8 cellular contexts compared by ENCODE assay signal in the genomic region with DNA sequence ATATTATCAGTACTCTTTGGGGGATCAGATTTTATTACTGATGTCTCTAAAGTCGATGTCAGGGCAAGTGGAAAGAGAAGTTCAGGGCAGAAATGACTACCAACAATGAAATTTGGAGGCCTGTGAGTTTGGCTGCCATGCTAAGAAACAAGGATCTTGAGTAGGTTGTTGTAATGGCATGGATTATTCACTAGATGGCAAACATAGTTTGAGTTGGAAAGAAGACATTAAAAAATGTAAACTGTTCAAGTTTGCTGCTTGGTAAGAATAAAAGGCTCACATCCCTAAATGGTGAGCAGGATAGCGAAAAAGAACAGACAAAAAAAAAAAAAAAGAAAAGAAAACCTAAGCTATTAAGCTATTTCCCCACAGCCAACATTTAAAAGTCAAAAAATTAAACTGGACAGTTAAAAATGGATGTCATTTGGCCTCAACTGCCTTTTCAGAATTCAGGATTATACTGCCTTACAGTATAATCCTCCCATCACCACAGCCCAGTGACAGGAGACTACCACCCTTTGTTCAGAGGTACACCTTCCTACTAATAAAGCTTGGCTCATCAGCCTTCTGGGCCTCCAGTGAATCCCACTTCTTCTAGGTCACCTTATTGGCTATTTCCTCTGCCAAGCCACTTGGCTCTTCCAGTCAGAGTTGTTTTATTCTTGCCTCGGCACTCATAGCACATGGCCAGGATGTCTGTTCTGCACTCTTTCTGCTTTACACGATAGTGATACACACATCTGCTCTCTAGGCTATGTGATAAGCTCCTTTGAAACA.
DNase-seq lines count a peak whose midpoint lies in the region; ATAC-seq and TF ChIP-seq lines count a peak whose summit lies in the region.

No MANE protein-coding gene starts in this region.

- RAD21 ChIA-PET in HCT116 (lab: Charles Lee; ENCODE audit: low non-redundant PET in 1 of 2, low total read pairs in 2 of 2, uncharacterized antibody in 2 of 2, unreplicated experiment in 2 of 2), result no interaction called here

- H3K9me3 ChIP-seq in HCT116 (ENCODE audit: control insufficient read depth in 1 of 2, insufficient read depth in 1 of 2, low read depth in 1 of 2, low read length in 2 of 2) (no peaks in the 10 kb centered on the region), colonic mucosa (no peaks in the 10 kb centered on the region), lower lobe of right lung (no peaks in the 10 kb centered on the region)

- H3K27ac ChIP-seq in HCT116 (ENCODE audit: low read depth, low read length), result no peak overlapping the region
- no peak overlapping the region for H3K27ac ChIP-seq in colonic mucosa
- no peak overlapping the region for H3K27ac ChIP-seq in lower lobe of right lung

- H3K4me1 ChIP-seq in HCT116 (ENCODE audit: control insufficient read depth in 1 of 2, insufficient read depth in 2 of 2, low read length in 2 of 2) (no peaks in the 10 kb centered on the region), colonic mucosa (no peaks in the 10 kb centered on the region), lower lobe of right lung (peaks cover 5% of the 10 kb centered on the region)

- TF ChIP-seq CTCF in HCT116 (IDR thresholded peaks at IDR 0.05 in 2 of 3, conservative IDR thresholded peaks at IDR 0.05 in 1 of 3; ENCODE audit: borderline replicate concordance in 1 of 3, insufficient read depth in 1 of 3, low read depth in 2 of 3, low read length in 2 of 3), result peak; percentile 45 to 69 (median 58)
- peak; percentile 54 for TF ChIP-seq CTCF in colonic mucosa (IDR thresholded peaks at IDR 0.05)
- TF ChIP-seq CTCF in lower lobe of right lung (IDR thresholded peaks at IDR 0.05), result peak; percentile 61

- TF ChIP-seq POLR2A in HCT116 (IDR thresholded peaks at IDR 0.05; ENCODE audit: borderline replicate concordance, extremely low read depth, insufficient read depth, insufficient read length), result no peak

- no peaks in the 10 kb centered on the region for H4K20me1 ChIP-seq in HCT116 (ENCODE audit: insufficient read depth)

- ATAC-seq in HCT116, result peak; percentile 49; the same call in 1 of the 2 replicates
- peak; percentile 50 for ATAC-seq in lower lobe of right lung
- no peak for ATAC-seq in HG03565 (IDR thresholded peaks at IDR 0.05; ENCODE audit: unreplicated experiment)
- ATAC-seq in HG03469 (IDR thresholded peaks at IDR 0.05; ENCODE audit: unreplicated experiment), result no peak

- H3K9ac ChIP-seq in HCT116 (ENCODE audit: low read length) (no peak overlapping the region), colonic mucosa (ENCODE audit: low read depth in 2 of 2, low read length in 2 of 2) (no peak overlapping the region)

- H3K27me3 ChIP-seq in HCT116 (ENCODE audit: insufficient read depth, low read length), result no peaks in the 10 kb centered on the region
- H3K27me3 ChIP-seq in colonic mucosa, result no peaks in the 10 kb centered on the region
- H3K27me3 ChIP-seq in lower lobe of right lung (ENCODE audit: low read depth), result no peaks in the 10 kb centered on the region

- DNase-seq in D341Med (ENCODE audit: low spot score) (peak; percentile 43), HCT116 (ENCODE audit: low read depth, low spot score) (peak; percentile 36), NCI-H82 treated with DMSO at 0.1 percent for 48 hours (lab: John Stamatoyannopoulos, UW; ENCODE audit: unreplicated experiment) (peak; percentile 11), colonic mucosa (no peak), lower lobe of right lung (no peak)
- DNase-seq in activated CD4-positive, alpha-beta T cell treated with anti-CD3 and anti-CD28 coated beads for 48 hours, result no peak

- H3K9me2 ChIP-seq in HCT116 (ENCODE audit: insufficient read depth), result no peaks in the 10 kb centered on the region

- H3K79me2 ChIP-seq in HCT116 (ENCODE audit: insufficient read depth, low read length), result no peaks in the 10 kb centered on the region

- CTCF ChIA-PET in HCT116 (lab: Charles Lee), result interaction anchor here (4.2 kb wide), 1 partner anchor 125 kb away, joined by 23 read pairs; no protein-coding TSS in a partner anchor

- BruUV-seq in HCT116 (replicated peaks; lab: Mats Ljungman, UMichigan), result no TSS peak

- TF ChIP-seq RAD21 in HCT116 (IDR thresholded peaks at IDR 0.05; ENCODE audit: low read depth), result peak; percentile 79

- no peak overlapping the region for H2AFZ ChIP-seq in HCT116 (ENCODE audit: low read depth, low read length, poor library complexity, severe bottlenecking)

- no peaks in the 10 kb centered on the region for H3K36me3 ChIP-seq in HCT116 (ENCODE audit: control insufficient read depth in 1 of 2, insufficient read depth in 2 of 2, low read length in 2 of 2)
- no peaks in the 10 kb centered on the region for H3K36me3 ChIP-seq in colonic mucosa
- H3K36me3 ChIP-seq in lower lobe of right lung, result no peaks in the 10 kb centered on the region

- H3K4me3 ChIP-seq in HCT116 (replicated peaks in 1 of 2; ENCODE audit: low read depth in 1 of 2, low read length in 2 of 2) (no peak overlapping the region), colonic mucosa (no peak overlapping the region), lower lobe of right lung (no peak overlapping the region)

- H3K4me2 ChIP-seq in HCT116 (ENCODE audit: low read length), result no peak overlapping the region

- POLR2A ChIA-PET in HCT116 (lab: Charles Lee), result no interaction called here

- intact Hi-C loops in HCT116 (cut with micrococcal nuclease) (loop anchor here (1.0 to 10.0 kb wide), 6 partner anchors 126 to 1018 kb away; no protein-coding TSS in a partner anchor), colonic mucosa (cut with DNase I) (loop anchor here (5.0 to 10.0 kb wide), 4 partner anchors 126 to 828 kb away; no protein-coding TSS in a partner anchor), lower lobe of right lung (cut with DNase I) (no loop called here)

TF ChIP-seq in HCT116, 20 proteins besides CTCF, POLR2A, EP300 and RAD21:
- no peak for TF ChIP-seq CBX3 (IDR thresholded peaks at IDR 0.05; ENCODE audit: low read depth)
- no peak for TF ChIP-seq FOSL1 (IDR thresholded peaks at IDR 0.05; ENCODE audit: low read depth)
- TF ChIP-seq, protein P1, sequence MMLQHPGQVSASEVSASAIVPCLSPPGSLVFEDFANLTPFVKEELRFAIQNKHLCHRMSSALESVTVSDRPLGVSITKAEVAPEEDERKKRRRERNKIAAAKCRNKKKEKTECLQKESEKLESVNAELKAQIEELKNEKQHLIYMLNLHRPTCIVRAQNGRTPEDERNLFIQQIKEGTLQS (IDR thresholded peaks at IDR 0.05), result no peak
- TF ChIP-seq SRF (IDR thresholded peaks at IDR 0.05; ENCODE audit: low read depth), result no peak
- TF ChIP-seq ZNF274 (IDR thresholded peaks at IDR 0.05; ENCODE audit: low read depth, low read length), result no peak
- TF ChIP-seq, protein P2, sequence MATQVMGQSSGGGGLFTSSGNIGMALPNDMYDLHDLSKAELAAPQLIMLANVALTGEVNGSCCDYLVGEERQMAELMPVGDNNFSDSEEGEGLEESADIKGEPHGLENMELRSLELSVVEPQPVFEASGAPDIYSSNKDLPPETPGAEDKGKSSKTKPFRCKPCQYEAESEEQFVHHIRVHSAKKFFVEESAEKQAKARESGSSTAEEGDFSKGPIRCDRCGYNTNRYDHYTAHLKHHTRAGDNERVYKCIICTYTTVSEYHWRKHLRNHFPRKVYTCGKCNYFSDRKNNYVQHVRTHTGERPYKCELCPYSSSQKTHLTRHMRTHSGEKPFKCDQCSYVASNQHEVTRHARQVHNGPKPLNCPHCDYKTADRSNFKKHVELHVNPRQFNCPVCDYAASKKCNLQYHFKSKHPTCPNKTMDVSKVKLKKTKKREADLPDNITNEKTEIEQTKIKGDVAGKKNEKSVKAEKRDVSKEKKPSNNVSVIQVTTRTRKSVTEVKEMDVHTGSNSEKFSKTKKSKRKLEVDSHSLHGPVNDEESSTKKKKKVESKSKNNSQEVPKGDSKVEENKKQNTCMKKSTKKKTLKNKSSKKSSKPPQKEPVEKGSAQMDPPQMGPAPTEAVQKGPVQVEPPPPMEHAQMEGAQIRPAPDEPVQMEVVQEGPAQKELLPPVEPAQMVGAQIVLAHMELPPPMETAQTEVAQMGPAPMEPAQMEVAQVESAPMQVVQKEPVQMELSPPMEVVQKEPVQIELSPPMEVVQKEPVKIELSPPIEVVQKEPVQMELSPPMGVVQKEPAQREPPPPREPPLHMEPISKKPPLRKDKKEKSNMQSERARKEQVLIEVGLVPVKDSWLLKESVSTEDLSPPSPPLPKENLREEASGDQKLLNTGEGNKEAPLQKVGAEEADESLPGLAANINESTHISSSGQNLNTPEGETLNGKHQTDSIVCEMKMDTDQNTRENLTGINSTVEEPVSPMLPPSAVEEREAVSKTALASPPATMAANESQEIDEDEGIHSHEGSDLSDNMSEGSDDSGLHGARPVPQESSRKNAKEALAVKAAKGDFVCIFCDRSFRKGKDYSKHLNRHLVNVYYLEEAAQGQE (IDR thresholded peaks at IDR 0.05; ENCODE audit: low read depth), result no peak
- TF ChIP-seq POLR2AphosphoS5 (IDR thresholded peaks at IDR 0.05; ENCODE audit: low read depth, low read length), result no peak
- no peak for TF ChIP-seq EZH2 (IDR thresholded peaks at IDR 0.05)
- no peak for TF ChIP-seq SIN3A (IDR thresholded peaks at IDR 0.05; ENCODE audit: low read depth)

Comparison
In these comparisons a context has a peak if more than half of its experiments do, and no peak if none do; other contexts are left out.
1. DNase-seq: peak in D341Med (single experiment), HCT116 (single experiment) and NCI-H82 treated with DMSO at 0.1 percent for 48 hours (single experiment); none in colonic mucosa (single experiment), lower lobe of right lung (single experiment) and activated CD4-positive, alpha-beta T cell treated with anti-CD3 and anti-CD28 coated beads for 48 hours (single experiment).
2. ATAC-seq: peak in HCT116 (single experiment) and lower lobe of right lung (2 of 2); none in HG03565 (single experiment) and HG03469 (single experiment).
3. Peak in every context shown above with its lines, with median percentiles within 50 percentile points of each other: CTCF ChIP-seq.